ENCODE assay signal across 1 cellular context in genomic region chr1:87328121-87329050, GRCh38.
TF ChIP-seq lines count a peak whose summit lies in the region.

Gene LMO4, plus strand, starts transcription at chr1:87328880. Its CDS starts 3,136 bp downstream, at chr1:87332016.

TF ChIP-seq in K562, 482 proteins besides CTCF, POLR2A, EP300 and RAD21 (continued from another document and continues in another):
- TF ChIP-seq, protein P1, sequence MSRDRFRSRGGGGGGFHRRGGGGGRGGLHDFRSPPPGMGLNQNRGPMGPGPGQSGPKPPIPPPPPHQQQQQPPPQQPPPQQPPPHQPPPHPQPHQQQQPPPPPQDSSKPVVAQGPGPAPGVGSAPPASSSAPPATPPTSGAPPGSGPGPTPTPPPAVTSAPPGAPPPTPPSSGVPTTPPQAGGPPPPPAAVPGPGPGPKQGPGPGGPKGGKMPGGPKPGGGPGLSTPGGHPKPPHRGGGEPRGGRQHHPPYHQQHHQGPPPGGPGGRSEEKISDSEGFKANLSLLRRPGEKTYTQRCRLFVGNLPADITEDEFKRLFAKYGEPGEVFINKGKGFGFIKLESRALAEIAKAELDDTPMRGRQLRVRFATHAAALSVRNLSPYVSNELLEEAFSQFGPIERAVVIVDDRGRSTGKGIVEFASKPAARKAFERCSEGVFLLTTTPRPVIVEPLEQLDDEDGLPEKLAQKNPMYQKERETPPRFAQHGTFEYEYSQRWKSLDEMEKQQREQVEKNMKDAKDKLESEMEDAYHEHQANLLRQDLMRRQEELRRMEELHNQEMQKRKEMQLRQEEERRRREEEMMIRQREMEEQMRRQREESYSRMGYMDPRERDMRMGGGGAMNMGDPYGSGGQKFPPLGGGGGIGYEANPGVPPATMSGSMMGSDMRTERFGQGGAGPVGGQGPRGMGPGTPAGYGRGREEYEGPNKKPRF (IDR thresholded peaks at IDR 0.05; ENCODE audit: low read depth, low read length): no peak
- TF ChIP-seq THRAP3 (IDR thresholded peaks at IDR 0.05; ENCODE audit: borderline replicate concordance) (no peak), PCBP1 (IDR thresholded peaks at IDR 0.05; ENCODE audit: low read depth, low read length, poor library complexity, severe bottlenecking) (peak; percentile 94), ZKSCAN3 (CRISPR knock-in tag; IDR thresholded peaks at IDR 0.05) (no peak), RB1 (IDR thresholded peaks at IDR 0.05; ENCODE audit: low read depth) (peak; percentile 71), CHD2 (IDR thresholded peaks at IDR 0.05; ENCODE audit: low read depth, low read length) (peak; percentile 52), CTBP1 (IDR thresholded peaks at IDR 0.05; ENCODE audit: borderline replicate concordance) (peak; percentile 37; the same call in 1 of the 2 replicates), CREB1 (IDR thresholded peaks at IDR 0.05) (peak; percentile 80), CREB1 (CRISPR knock-in tag; IDR thresholded peaks at IDR 0.05) (peak; percentile 81), FOS (IDR thresholded peaks at IDR 0.05; ENCODE audit: extremely low read depth, insufficient read length) (peak; percentile 74), SAFB2 (IDR thresholded peaks at IDR 0.05; ENCODE audit: borderline replicate concordance, low read depth, low read length, severe bottlenecking) (no peak), CHCHD3 (CRISPR knock-in tag; IDR thresholded peaks at IDR 0.05) (no peak), MCM2 (IDR thresholded peaks at IDR 0.05; ENCODE audit: low read depth) (no peak), ETV6 (IDR thresholded peaks at IDR 0.05; ENCODE audit: borderline replicate concordance in 1 of 2, low read depth in 2 of 2, low read length in 1 of 2) (no peak), ETV6 (CRISPR knock-in tag; IDR thresholded peaks at IDR 0.05; ENCODE audit: borderline replicate concordance) (no peak), ATF7 (IDR thresholded peaks at IDR 0.05) (peak; percentile 58), TAF9B (IDR thresholded peaks at IDR 0.05; ENCODE audit: partially characterized antibody) (peak; percentile 45), CBX1 (IDR thresholded peaks at IDR 0.05; ENCODE audit: low read depth) (no peak), ESRRA (IDR thresholded peaks at IDR 0.05; ENCODE audit: borderline replicate concordance, low read depth) (no peak), HOXB6 (CRISPR knock-in tag; IDR thresholded peaks at IDR 0.05; ENCODE audit: borderline replicate concordance) (no peak), PHB (CRISPR knock-in tag; IDR thresholded peaks at IDR 0.05) (no peak), MCM3 (IDR thresholded peaks at IDR 0.05) (no peak), ATF1 (CRISPR knock-in tag; IDR thresholded peaks at IDR 0.05) (no peak), ATF1 (tag; IDR thresholded peaks at IDR 0.05) (peak; percentile 91), RCOR1 (IDR thresholded peaks at IDR 0.05; ENCODE audit: borderline replicate concordance in 1 of 2, low read depth in 2 of 2, low read length in 2 of 2) (peak in 1 of 2 experiments; percentile 38; a peak in 1 of 4 replicates), PHF20 (IDR thresholded peaks at IDR 0.05; ENCODE audit: partially characterized antibody) (peak; percentile 54), ZNF583 (CRISPR knock-in tag; IDR thresholded peaks at IDR 0.05) (no peak), ZNF655 (CRISPR knock-in tag; IDR thresholded peaks at IDR 0.05) (no peak), PATZ1 (CRISPR knock-in tag; IDR thresholded peaks at IDR 0.05; ENCODE audit: borderline replicate concordance) (no peak), SAFB (IDR thresholded peaks at IDR 0.05; ENCODE audit: borderline replicate concordance, low read depth, low read length) (no peak), THAP12 (CRISPR knock-in tag; IDR thresholded peaks at IDR 0.05) (peak; percentile 7; the same call in 1 of the 2 replicates), SIN3A (IDR thresholded peaks at IDR 0.05; ENCODE audit: borderline replicate concordance in 2 of 2, control insufficient read depth in 1 of 2, low read depth in 2 of 2, low read length in 2 of 2) (peak in 1 of 2 experiments; percentile 31; a peak in 2 of 4 replicates), FUS (optimal IDR thresholded peaks at IDR 0.05; ENCODE audit: low read depth, low read length) (no peak), NFRKB (IDR thresholded peaks at IDR 0.05; ENCODE audit: low read depth) (peak; percentile 39; the same call in 1 of the 2 replicates)
- TF ChIP-seq, protein P2, sequence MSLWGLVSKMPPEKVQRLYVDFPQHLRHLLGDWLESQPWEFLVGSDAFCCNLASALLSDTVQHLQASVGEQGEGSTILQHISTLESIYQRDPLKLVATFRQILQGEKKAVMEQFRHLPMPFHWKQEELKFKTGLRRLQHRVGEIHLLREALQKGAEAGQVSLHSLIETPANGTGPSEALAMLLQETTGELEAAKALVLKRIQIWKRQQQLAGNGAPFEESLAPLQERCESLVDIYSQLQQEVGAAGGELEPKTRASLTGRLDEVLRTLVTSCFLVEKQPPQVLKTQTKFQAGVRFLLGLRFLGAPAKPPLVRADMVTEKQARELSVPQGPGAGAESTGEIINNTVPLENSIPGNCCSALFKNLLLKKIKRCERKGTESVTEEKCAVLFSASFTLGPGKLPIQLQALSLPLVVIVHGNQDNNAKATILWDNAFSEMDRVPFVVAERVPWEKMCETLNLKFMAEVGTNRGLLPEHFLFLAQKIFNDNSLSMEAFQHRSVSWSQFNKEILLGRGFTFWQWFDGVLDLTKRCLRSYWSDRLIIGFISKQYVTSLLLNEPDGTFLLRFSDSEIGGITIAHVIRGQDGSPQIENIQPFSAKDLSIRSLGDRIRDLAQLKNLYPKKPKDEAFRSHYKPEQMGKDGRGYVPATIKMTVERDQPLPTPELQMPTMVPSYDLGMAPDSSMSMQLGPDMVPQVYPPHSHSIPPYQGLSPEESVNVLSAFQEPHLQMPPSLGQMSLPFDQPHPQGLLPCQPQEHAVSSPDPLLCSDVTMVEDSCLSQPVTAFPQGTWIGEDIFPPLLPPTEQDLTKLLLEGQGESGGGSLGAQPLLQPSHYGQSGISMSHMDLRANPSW (CRISPR knock-in tag; IDR thresholded peaks at IDR 0.05): no peak
- TF ChIP-seq, protein P3, sequence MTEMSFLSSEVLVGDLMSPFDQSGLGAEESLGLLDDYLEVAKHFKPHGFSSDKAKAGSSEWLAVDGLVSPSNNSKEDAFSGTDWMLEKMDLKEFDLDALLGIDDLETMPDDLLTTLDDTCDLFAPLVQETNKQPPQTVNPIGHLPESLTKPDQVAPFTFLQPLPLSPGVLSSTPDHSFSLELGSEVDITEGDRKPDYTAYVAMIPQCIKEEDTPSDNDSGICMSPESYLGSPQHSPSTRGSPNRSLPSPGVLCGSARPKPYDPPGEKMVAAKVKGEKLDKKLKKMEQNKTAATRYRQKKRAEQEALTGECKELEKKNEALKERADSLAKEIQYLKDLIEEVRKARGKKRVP (CRISPR knock-in tag; IDR thresholded peaks at IDR 0.05): peak; percentile 81
- TF ChIP-seq, protein P4, sequence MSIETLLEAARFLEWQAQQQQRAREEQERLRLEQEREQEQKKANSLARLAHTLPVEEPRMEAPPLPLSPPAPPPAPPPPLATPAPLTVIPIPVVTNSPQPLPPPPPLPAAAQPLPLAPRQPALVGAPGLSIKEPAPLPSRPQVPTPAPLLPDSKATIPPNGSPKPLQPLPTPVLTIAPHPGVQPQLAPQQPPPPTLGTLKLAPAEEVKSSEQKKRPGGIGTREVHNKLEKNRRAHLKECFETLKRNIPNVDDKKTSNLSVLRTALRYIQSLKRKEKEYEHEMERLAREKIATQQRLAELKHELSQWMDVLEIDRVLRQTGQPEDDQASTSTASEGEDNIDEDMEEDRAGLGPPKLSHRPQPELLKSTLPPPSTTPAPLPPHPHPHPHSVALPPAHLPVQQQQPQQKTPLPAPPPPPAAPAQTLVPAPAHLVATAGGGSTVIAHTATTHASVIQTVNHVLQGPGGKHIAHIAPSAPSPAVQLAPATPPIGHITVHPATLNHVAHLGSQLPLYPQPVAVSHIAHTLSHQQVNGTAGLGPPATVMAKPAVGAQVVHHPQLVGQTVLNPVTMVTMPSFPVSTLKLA (conservative IDR thresholded peaks at IDR 0.05): peak in 1 of 2 experiments; percentile 61; a peak in 2 of 4 replicates
- TF ChIP-seq, protein P5, sequence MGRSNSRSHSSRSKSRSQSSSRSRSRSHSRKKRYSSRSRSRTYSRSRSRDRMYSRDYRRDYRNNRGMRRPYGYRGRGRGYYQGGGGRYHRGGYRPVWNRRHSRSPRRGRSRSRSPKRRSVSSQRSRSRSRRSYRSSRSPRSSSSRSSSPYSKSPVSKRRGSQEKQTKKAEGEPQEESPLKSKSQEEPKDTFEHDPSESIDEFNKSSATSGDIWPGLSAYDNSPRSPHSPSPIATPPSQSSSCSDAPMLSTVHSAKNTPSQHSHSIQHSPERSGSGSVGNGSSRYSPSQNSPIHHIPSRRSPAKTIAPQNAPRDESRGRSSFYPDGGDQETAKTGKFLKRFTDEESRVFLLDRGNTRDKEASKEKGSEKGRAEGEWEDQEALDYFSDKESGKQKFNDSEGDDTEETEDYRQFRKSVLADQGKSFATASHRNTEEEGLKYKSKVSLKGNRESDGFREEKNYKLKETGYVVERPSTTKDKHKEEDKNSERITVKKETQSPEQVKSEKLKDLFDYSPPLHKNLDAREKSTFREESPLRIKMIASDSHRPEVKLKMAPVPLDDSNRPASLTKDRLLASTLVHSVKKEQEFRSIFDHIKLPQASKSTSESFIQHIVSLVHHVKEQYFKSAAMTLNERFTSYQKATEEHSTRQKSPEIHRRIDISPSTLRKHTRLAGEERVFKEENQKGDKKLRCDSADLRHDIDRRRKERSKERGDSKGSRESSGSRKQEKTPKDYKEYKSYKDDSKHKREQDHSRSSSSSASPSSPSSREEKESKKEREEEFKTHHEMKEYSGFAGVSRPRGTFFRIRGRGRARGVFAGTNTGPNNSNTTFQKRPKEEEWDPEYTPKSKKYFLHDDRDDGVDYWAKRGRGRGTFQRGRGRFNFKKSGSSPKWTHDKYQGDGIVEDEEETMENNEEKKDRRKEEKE (IDR thresholded peaks at IDR 0.05; ENCODE audit: borderline replicate concordance in 1 of 2, control insufficient read depth in 1 of 2, low read depth in 2 of 2, low read length in 1 of 2): no peak
- TF ChIP-seq, protein P6, sequence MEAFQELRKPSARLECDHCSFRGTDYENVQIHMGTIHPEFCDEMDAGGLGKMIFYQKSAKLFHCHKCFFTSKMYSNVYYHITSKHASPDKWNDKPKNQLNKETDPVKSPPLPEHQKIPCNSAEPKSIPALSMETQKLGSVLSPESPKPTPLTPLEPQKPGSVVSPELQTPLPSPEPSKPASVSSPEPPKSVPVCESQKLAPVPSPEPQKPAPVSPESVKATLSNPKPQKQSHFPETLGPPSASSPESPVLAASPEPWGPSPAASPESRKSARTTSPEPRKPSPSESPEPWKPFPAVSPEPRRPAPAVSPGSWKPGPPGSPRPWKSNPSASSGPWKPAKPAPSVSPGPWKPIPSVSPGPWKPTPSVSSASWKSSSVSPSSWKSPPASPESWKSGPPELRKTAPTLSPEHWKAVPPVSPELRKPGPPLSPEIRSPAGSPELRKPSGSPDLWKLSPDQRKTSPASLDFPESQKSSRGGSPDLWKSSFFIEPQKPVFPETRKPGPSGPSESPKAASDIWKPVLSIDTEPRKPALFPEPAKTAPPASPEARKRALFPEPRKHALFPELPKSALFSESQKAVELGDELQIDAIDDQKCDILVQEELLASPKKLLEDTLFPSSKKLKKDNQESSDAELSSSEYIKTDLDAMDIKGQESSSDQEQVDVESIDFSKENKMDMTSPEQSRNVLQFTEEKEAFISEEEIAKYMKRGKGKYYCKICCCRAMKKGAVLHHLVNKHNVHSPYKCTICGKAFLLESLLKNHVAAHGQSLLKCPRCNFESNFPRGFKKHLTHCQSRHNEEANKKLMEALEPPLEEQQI (IDR thresholded peaks at IDR 0.05): no peak
- TF ChIP-seq, protein P7, sequence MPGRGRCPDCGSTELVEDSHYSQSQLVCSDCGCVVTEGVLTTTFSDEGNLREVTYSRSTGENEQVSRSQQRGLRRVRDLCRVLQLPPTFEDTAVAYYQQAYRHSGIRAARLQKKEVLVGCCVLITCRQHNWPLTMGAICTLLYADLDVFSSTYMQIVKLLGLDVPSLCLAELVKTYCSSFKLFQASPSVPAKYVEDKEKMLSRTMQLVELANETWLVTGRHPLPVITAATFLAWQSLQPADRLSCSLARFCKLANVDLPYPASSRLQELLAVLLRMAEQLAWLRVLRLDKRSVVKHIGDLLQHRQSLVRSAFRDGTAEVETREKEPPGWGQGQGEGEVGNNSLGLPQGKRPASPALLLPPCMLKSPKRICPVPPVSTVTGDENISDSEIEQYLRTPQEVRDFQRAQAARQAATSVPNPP (IDR thresholded peaks at IDR 0.05; ENCODE audit: borderline replicate concordance, insufficient read depth, insufficient read length): no peak
